13 cellular contexts compared by ENCODE assay signal in the genomic region with DNA sequence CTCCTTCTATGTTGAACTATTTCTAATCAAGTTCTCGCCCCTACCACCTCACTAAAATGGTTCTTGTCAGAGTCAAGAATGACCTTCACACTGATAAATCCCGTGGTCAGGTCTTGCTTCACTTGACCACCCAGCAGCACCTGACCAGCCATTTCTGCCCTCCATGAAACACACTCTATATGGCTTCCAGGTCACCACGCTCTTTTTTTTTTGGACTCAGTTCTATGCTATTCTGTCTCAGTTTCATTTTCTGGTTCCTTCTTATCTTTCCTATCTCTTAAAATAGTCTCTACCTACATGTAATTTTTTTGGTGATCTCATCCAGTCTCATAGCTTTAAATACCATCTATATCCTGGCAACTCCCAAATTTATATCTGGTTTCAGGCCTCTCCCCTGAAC. TPM values are rescaled to one million over a fixed set of nuclear protein-coding genes. Genes with fewer than 3 reads are reported as not detected.
DNase-seq lines count a peak whose midpoint lies in the region; ATAC-seq, FAIRE-seq and TF ChIP-seq lines count a peak whose summit lies in the region.
"Had no signal": no experiment of that assay in that cellular context is flagged by ENCODE, and none has a peak within 500 bp of the region (broad histone marks: within the 10 kb centered on the region; RNA-seq: fewer than 3 reads in every experiment).

No MANE protein-coding gene starts in this region.

- peak; percentile 47 for ATAC-seq in HG02763 (IDR thresholded peaks at IDR 0.05; ENCODE audit: unreplicated experiment)
- peak; percentile 49 for ATAC-seq in HG03520 (IDR thresholded peaks at IDR 0.05; ENCODE audit: unreplicated experiment)
- ATAC-seq in left lung = no peak

- peaks cover 0 to 12% of the 10 kb centered on the region in 2 donors for H3K36me3 ChIP-seq in left lung

- H3K27ac ChIP-seq in left lung = no peak overlapping the region
- H3K27ac ChIP-seq: skin epidermis had no signal

- no peak for TF ChIP-seq CTCF in left lung (IDR thresholded peaks at IDR 0.05)

- DNase-seq in GM19239 (ENCODE audit: insufficient read length, low spot score) (no peak), 8988T (no peak), frontal cortex (ENCODE audit: low spot score in 2 of 2) (no peak), NCI-H2171 treated with DMSO at 0.1 percent for 48 hours (lab: John Stamatoyannopoulos, UW) (no peak), left lung (no peak)
- DNase-seq: H7, hippocampal formation, KG1, NCI-H524 treated with DMSO at 0.1 percent for 48 hours had no signal

- no peaks in the 10 kb centered on the region for H3K9me3 ChIP-seq in left lung

- peak; percentile 95 for FAIRE-seq in GM19239 (lab: Jason Lieb, UNC)
- no peak for FAIRE-seq in frontal cortex (lab: Jason Lieb, UNC)

- no peaks in the 10 kb centered on the region for H3K27me3 ChIP-seq in left lung

- H3K4me3 ChIP-seq in GM08714 (ENCODE audit: low read length) = peak overlapping the region; percentile 40; the same call in 1 of the 2 replicates
- H3K4me3 ChIP-seq in left lung = no peak overlapping the region
- H3K4me3 ChIP-seq: skin epidermis had no signal

- intact Hi-C loops in left lung (cut with DNase I) = no loop called here

- peaks cover 0 to 12% of the 10 kb centered on the region in 2 donors for H3K4me1 ChIP-seq in left lung

RNA-seq across cellular contexts. Expression of gene EIF2AK3, which starts 11.4 kb away (rescaled TPM):
- 28.9 TPM for total RNA-seq in frontal cortex
- 10 to 100 TPM; 27.1 to 29.0 TPM for total RNA-seq in left lung
